Comparison of ENCODE assay signal across 17 cellular contexts in genomic region chr6:15824851-15825250, GRCh38.
"Had no signal": no experiment of that assay in that cellular context is flagged by ENCODE, and none has a peak within 500 bp of the region (broad histone marks: within the 10 kb centered on the region; RNA-seq: fewer than 3 reads in every experiment).

No MANE protein-coding gene starts in this region.

- H3K27ac Mint-ChIP-seq: natural killer cell treated with Interleukin-12 subunit alpha and Interleukin-12 subunit beta and Interleukin-15 and Interleukin-18, amount 100 ng/mL, for 72 hours; stimulated activated memory B cell treated with anti-CD40 and anti-IgM and Interleukin-4, amounts not matched to agents 10 μg/mL and 1 μg/mL and 100 μg/mL, for 72 hours; stimulated activated naive CD8-positive, alpha-beta T cell treated with anti-CD3 and anti-CD28 coated beads, Interleukin-15, Interleukin-2, amounts not matched to agents 100 ng/mL and 50 ng/mL, for 24 hours had no signal

- DNase-seq: dermis blood vessel endothelial cell; foreskin keratinocyte; hippocampal formation; left colon; left ventricle myocardium superior; mesenchymal stem cell; midbrain; psoas muscle; retina; right lobe of liver; stimulated activated CD4-positive, alpha-beta T cell treated with anti-CD3 and anti-CD28 coated beads, Interleukin-4, amount 100 ng/mL, for 24 hours; tibial artery; upper lobe of left lung; uterus had no signal

- H3K36me3 Mint-ChIP-seq: natural killer cell treated with Interleukin-12 subunit alpha and Interleukin-12 subunit beta and Interleukin-15 and Interleukin-18, amount 100 ng/mL, for 72 hours; stimulated activated memory B cell treated with anti-CD40 and anti-IgM and Interleukin-4, amounts not matched to agents 10 μg/mL and 1 μg/mL and 100 μg/mL, for 72 hours had no signal

- ATAC-seq: foreskin keratinocyte; left colon; left ventricle myocardium superior; natural killer cell treated with Interleukin-12 subunit alpha and Interleukin-12 subunit beta and Interleukin-15 and Interleukin-18, amount 100 ng/mL, for 72 hours; psoas muscle; right lobe of liver; stimulated activated memory B cell treated with anti-CD40 and anti-IgM and Interleukin-4, amounts not matched to agents 10 μg/mL and 1 μg/mL and 100 μg/mL, for 72 hours had no signal

- H3K9me3 Mint-ChIP-seq: natural killer cell treated with Interleukin-12 subunit alpha and Interleukin-12 subunit beta and Interleukin-15 and Interleukin-18, amount 100 ng/mL, for 72 hours; stimulated activated memory B cell treated with anti-CD40 and anti-IgM and Interleukin-4, amounts not matched to agents 10 μg/mL and 1 μg/mL and 100 μg/mL, for 72 hours; stimulated activated naive CD8-positive, alpha-beta T cell treated with anti-CD3 and anti-CD28 coated beads, Interleukin-15, Interleukin-2, amounts not matched to agents 100 ng/mL and 50 ng/mL, for 24 hours had no signal

- H3K4me3 Mint-ChIP-seq: natural killer cell treated with Interleukin-12 subunit alpha and Interleukin-12 subunit beta and Interleukin-15 and Interleukin-18, amount 100 ng/mL, for 72 hours; stimulated activated memory B cell treated with anti-CD40 and anti-IgM and Interleukin-4, amounts not matched to agents 10 μg/mL and 1 μg/mL and 100 μg/mL, for 72 hours; stimulated activated naive CD8-positive, alpha-beta T cell treated with anti-CD3 and anti-CD28 coated beads, Interleukin-15, Interleukin-2, amounts not matched to agents 100 ng/mL and 50 ng/mL, for 24 hours had no signal
